17 cellular contexts compared by ENCODE assay signal in the genomic region with DNA sequence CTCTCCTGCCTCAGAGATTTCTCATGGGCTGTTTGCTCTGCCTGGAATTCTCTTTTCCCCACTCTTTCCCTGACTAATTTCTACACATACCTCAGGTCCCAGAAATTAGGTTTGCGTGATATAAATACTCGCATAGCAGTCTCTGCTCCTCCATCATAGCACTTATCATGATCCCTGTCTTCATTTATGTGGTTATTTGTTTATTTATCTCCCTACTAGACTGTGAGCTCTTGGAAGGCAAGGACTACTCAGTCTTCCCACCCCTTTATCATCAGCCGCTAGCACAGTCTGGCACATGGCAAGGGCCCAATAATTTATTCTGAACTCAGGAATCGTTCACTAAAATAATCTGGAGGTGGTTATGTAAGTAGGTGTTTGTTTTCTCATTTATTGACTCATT.
"Had no signal": no experiment of that assay in that cellular context is flagged by ENCODE, and none has a peak within 500 bp of the region (broad histone marks: within the 10 kb centered on the region; RNA-seq: fewer than 3 reads in every experiment).

No MANE protein-coding gene starts in this region.

- H3K9me3 ChIP-seq: body of pancreas, colonic mucosa had no signal

- H3K27me3 ChIP-seq: body of pancreas, colonic mucosa, left lung, sigmoid colon had no signal

- ATAC-seq: body of pancreas; left lung; stimulated activated effector memory CD8-positive, alpha-beta T cell treated with anti-CD3 and anti-CD28 coated beads, Interleukin-12 subunit alpha, Interleukin-12 subunit beta, amount 100 ng/mL, for 72 hours had no signal

- H3K36me3 ChIP-seq: colonic mucosa, left lung, sigmoid colon, stomach, WERI-Rb-1 had no signal

- FAIRE-seq: kidney had no signal

- DNase-seq: activated CD4-positive, alpha-beta T cell treated with anti-CD3 and anti-CD28 coated beads for 1 hour; activated gamma-delta T cell treated with Interleukin-2 at 50 U/mL for 16 hours; amniotic stem cell; body of pancreas; caudate nucleus; colonic mucosa; foreskin melanocyte; kidney; left lung; midbrain; posterior cingulate gyrus; sigmoid colon; stimulated activated CD4-positive, alpha-beta T cell treated with anti-CD3 and anti-CD28 coated beads, Interleukin-4, amount 100 ng/mL, for 24 hours; stomach; trophoblast cell; WERI-Rb-1 had no signal

- H3K4me1 ChIP-seq: body of pancreas, colonic mucosa, left lung, sigmoid colon, stomach had no signal

- H3K27ac ChIP-seq: body of pancreas, colonic mucosa, left lung, sigmoid colon, stomach, WERI-Rb-1 had no signal

- H3K4me3 ChIP-seq: body of pancreas, colonic mucosa, left lung, sigmoid colon, stomach had no signal
